ENCODE assay signal across 11 cellular contexts in the genomic region with DNA sequence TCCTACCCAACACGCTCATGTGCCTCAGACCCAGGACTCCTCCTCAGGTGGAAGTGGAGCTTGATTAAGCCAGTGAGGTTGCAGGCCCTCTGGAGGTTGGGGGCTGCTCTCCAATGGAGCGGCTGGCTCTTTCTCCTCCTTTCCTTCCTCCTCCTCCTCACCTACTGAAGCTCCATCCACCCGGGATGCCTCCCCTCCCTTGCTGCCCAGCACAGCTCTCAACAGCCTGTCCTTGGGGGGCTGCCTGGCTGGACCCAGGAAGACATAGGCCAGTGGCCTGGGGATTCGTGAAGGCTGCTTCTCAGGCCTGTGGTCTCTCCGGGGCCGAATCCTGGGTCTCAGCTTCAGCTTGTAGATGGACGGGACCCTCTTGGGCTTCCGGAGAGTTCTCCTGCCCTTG. TPM values are rescaled to one million over a fixed set of nuclear protein-coding genes. Genes with fewer than 3 reads are reported as not detected.
"Had no signal": no experiment of that assay in that cellular context is flagged by ENCODE, and none has a peak within 500 bp of the region (broad histone marks: within the 10 kb centered on the region; RNA-seq: fewer than 3 reads in every experiment).

No MANE protein-coding gene starts in this region.

- H2AFZ ChIP-seq: GM23248 had no signal

- H3K9me3 ChIP-seq: HAP-1 had no signal

- H3K4me1 ChIP-seq: HAP-1 had no signal

- H3K9ac ChIP-seq: GM23248 had no signal

- H3K27ac ChIP-seq: GM23248, HL-60 had no signal

- DNase-seq: GM23248, GOT3, KBM-7 had no signal

- H3K36me3 ChIP-seq: HAP-1 had no signal

- ATAC-seq: HCT116, HepG2 had no signal

- H3K4me3 ChIP-seq: GM23248, HAP-1 had no signal

RNA-seq across cellular contexts. Expression of gene GAS2L2, which starts 8.2 kb away (rescaled TPM):
- total RNA-seq: GM23248, HepG2 had no signal
- polyA plus RNA-seq: GM23248, HepG2, IgD-negative memory B cell had no signal

RNA-seq across cellular contexts. Expression of gene RASL10B, which starts 13.4 kb away (rescaled TPM):
- polyA plus RNA-seq: IgD-negative memory B cell had no signal

RNA-seq across cellular contexts. Expression of gene C17orf50, which starts 15.9 kb away (rescaled TPM):
- total RNA-seq: GM23248, H4, H7, HepG2, HT1080 had no signal
- polyA plus RNA-seq: GM23248, HepG2, IgD-negative memory B cell had no signal

RNA-seq across cellular contexts. Expression of gene MMP28, which starts 50.6 kb away (rescaled TPM):
- total RNA-seq: GM23248, H7, HepG2 had no signal
- polyA plus RNA-seq: GM23248, HepG2 had no signal
